ENCODE assay signal across 9 cellular contexts in genomic region chr12:10363922-10364838, GRCh38. TPM values are rescaled to one million over a fixed set of nuclear protein-coding genes. Genes with fewer than 3 reads are reported as not detected.
DNase-seq lines count a peak whose midpoint lies in the region; ATAC-seq and TF ChIP-seq lines count a peak whose summit lies in the region.
"Had no signal": no experiment of that assay in that cellular context is flagged by ENCODE, and none has a peak within 500 bp of the region (broad histone marks: within the 10 kb centered on the region; RNA-seq: fewer than 3 reads in every experiment).

No MANE protein-coding gene starts in this region.

- no peaks in the 10 kb centered on the region for H3K9me2 ChIP-seq in OCI-LY7 (ENCODE audit: insufficient read depth, low read length)

- DNase-seq in DMS79 treated with DMSO at 0.1 percent for 48 hours (lab: John Stamatoyannopoulos, UW): peak; percentile 77
- peak; percentile 77 for DNase-seq in OCI-LY7 (ENCODE audit: low spot score)
- DNase-seq in brain pericyte (ENCODE audit: low read depth, low spot score): peak; percentile 39
- peak; percentile 60 to 66 (median 61) for DNase-seq in immature natural killer cell
- DNase-seq in spleen: peak; percentile 82
- no peak for DNase-seq in NCI-H524 treated with DMSO at 0.1 percent for 48 hours (lab: John Stamatoyannopoulos, UW)

- H3K9me3 Mint-ChIP-seq in immature natural killer cell: no peaks in the 10 kb centered on the region
- H3K9me3 Mint-ChIP-seq: activated naive CD4-positive, alpha-beta T cell treated with anti-CD3 and anti-CD28 coated beads, Interleukin-2, amount 50 U/mL, for 24 hours had no signal

- H3K79me2 ChIP-seq in OCI-LY7 (ENCODE audit: insufficient read depth, low read depth, low read length): no peaks in the 10 kb centered on the region

- no peak overlapping the region for H3K4me3 Mint-ChIP-seq in immature natural killer cell
- H3K4me3 Mint-ChIP-seq: activated naive CD4-positive, alpha-beta T cell treated with anti-CD3 and anti-CD28 coated beads, Interleukin-2, amount 50 U/mL, for 24 hours had no signal

- 13 to 24% (median 22%) methylated on average over 17 to 19 of the region's 19 CpGs for WGBS in spleen, 5 donors

- peaks cover 31% of the 10 kb centered on the region for H3K36me3 ChIP-seq in OCI-LY7 (ENCODE audit: insufficient read depth, low read length)
- H3K36me3 ChIP-seq in spleen: no peaks in the 10 kb centered on the region

- no peaks in the 10 kb centered on the region for H4K20me1 ChIP-seq in OCI-LY7 (ENCODE audit: insufficient read depth, low read length)

- peak overlapping the region; percentile 86 for H3K4me2 ChIP-seq in OCI-LY7 (ENCODE audit: low read length)

- peaks cover 0 to 33% of the 10 kb centered on the region in 2 donors for H3K4me1 Mint-ChIP-seq in immature natural killer cell

- peak overlapping the region; percentile 85 for H2AFZ ChIP-seq in OCI-LY7 (ENCODE audit: low read length)

- TF ChIP-seq POLR2A in spleen (IDR thresholded peaks at IDR 0.05): peak in 1 of 3 donors; percentile 33

- H3K27ac Mint-ChIP-seq in immature natural killer cell: no peak overlapping the region
- H3K27ac Mint-ChIP-seq: activated naive CD4-positive, alpha-beta T cell treated with anti-CD3 and anti-CD28 coated beads, Interleukin-2, amount 50 U/mL, for 24 hours had no signal

- POLR2A ChIA-PET in OCI-LY7 (lab: Charles Lee): interaction anchor here (0.5 to 5.0 kb wide), 16 partner anchors 9 to 150 kb away, joined by 3 to 41 read pairs (median 4); no protein-coding TSS in a partner anchor

- H3K9me3 ChIP-seq in OCI-LY7 (ENCODE audit: low read length) (peaks cover 30% of the 10 kb centered on the region), spleen (peaks cover 0 to 10% (median 0%) of the 10 kb centered on the region in 8 donors)

- H3K27me3 ChIP-seq in spleen (replicated peaks in 1 of 7): no peaks in the 10 kb centered on the region

- BruUV-seq in OCI-LY7 (replicated peaks; lab: Mats Ljungman, UMichigan): no TSS peak

- ATAC-seq in GM19372 (IDR thresholded peaks at IDR 0.05; ENCODE audit: low read depth, unreplicated experiment) (peak; percentile 65), HG03280 (IDR thresholded peaks at IDR 0.05; ENCODE audit: unreplicated experiment) (peak; percentile 67)

- H3K36me3 Mint-ChIP-seq in immature natural killer cell: peaks cover 20 to 30% (median 28%) of the 10 kb centered on the region in 3 donors

- CTCF ChIA-PET in OCI-LY7 (lab: Charles Lee; ENCODE audit: unreplicated experiment): interaction anchor here (1.0 to 1.9 kb wide), 4 partner anchors 22 to 200 kb away, joined by 3 to 5 read pairs (median 4); no protein-coding TSS in a partner anchor

- H3K27ac ChIP-seq in OCI-LY7 (ENCODE audit: low read depth, low read length, poor library complexity, severe bottlenecking) (peak overlapping the region; percentile 84), spleen (peak overlapping the region; percentile 79 to 98 (median 94))

- H3K4me1 ChIP-seq in OCI-LY7 (ENCODE audit: insufficient read depth, low read length, poor library complexity, severe bottlenecking) (peaks cover 44% of the 10 kb centered on the region), spleen (peaks cover 8 to 60% (median 28%) of the 10 kb centered on the region in 6 donors)

- H3K27me3 Mint-ChIP-seq in immature natural killer cell (ENCODE audit: low read depth in 3 of 3): peaks cover 2 to 6% (median 5%) of the 10 kb centered on the region in 3 donors
- H3K27me3 Mint-ChIP-seq: activated naive CD4-positive, alpha-beta T cell treated with anti-CD3 and anti-CD28 coated beads, Interleukin-2, amount 50 U/mL, for 24 hours had no signal

- intact Hi-C loops in OCI-LY7 (cut with micrococcal nuclease; ENCODE audit: unreplicated experiment): loop anchor here (2.0 to 5.0 kb wide), 3 partner anchors 25 to 248 kb away; partner anchors contain the start of gene MAGOHB
- intact Hi-C loops in spleen (cut with DNase I; ENCODE audit: low total_unique reads): no loop called here

- H3K4me3 ChIP-seq in OCI-LY7 (ENCODE audit: low read depth, low read length, poor library complexity, severe bottlenecking) (peak overlapping the region; percentile 71), spleen (peak overlapping the region; percentile 48 to 80 (median 60))

- TF ChIP-seq CTCF in OCI-LY7 (conservative IDR thresholded peaks at IDR 0.05; ENCODE audit: low read length) (no peak), spleen (IDR thresholded peaks at IDR 0.05 in 8 of 11, conservative IDR thresholded peaks at IDR 0.05 in 3 of 11) (no peak)

RNA-seq across cellular contexts. Expression of gene KLRK1, which starts 25.7 kb away (rescaled TPM):
- total RNA-seq in OCI-LY7 (2014; rRNA removed; shearing (Covaris generic)): 35.7 and 35.9 TPM in 2 replicates
- total RNA-seq in OCI-LY7 (2022): 26.6 and 35.4 TPM in 2 replicates
- 100 to 1,000 TPM; 623 to 949 (median 731) TPM for polyA plus RNA-seq in immature natural killer cell
- total RNA-seq in spleen: 10 to 100 TPM; 30.5 to 64.6 (median 39.9) TPM
- 10 to 100 TPM; 12.3 to 78.1 (median 45.9) TPM for polyA plus RNA-seq in spleen

RNA-seq across cellular contexts. Expression of gene KLRC4, which starts 45.4 kb away (rescaled TPM):
- total RNA-seq in OCI-LY7 (2014; rRNA removed; shearing (Covaris generic)): 8.6 and 9.3 TPM in 2 replicates
- 9.9 and 10.9 TPM in 2 replicates for total RNA-seq in OCI-LY7 (2022)
- polyA plus RNA-seq in immature natural killer cell: 10 to 100 TPM; 14.3 to 28.5 (median 15.0) TPM
- total RNA-seq in spleen: 10 to 100 TPM in 3 of 7 donors, 1 to 10 TPM in 4; 4.1 to 14.6 (median 6.7) TPM
- under 1 TPM; 0.22 to 0.52 (median 0.28) TPM for polyA plus RNA-seq in spleen

RNA-seq across cellular contexts. Expression of gene KLRC3, which starts 56.2 kb away (rescaled TPM):
- 4.7 and 6.8 TPM in 2 replicates for total RNA-seq in OCI-LY7 (2014; rRNA removed; shearing (Covaris generic))
- total RNA-seq in OCI-LY7 (2022) (1.5 and 3.0 TPM in 2 replicates), spleen (1 to 10 TPM in 6 of 7 donors, under 1 TPM in 1; 0.76 to 5.8 (median 2.4) TPM)
- polyA plus RNA-seq in immature natural killer cell (10 to 100 TPM; 27.6 to 59.0 (median 28.4) TPM), spleen (1 to 10 TPM in 1 of 3 donors, under 1 TPM in 2; 0.13 to 2.7 (median 0.98) TPM)

RNA-seq across cellular contexts. Expression of gene KLRD1, which starts 56.5 kb away (rescaled TPM):
- total RNA-seq in OCI-LY7 (2014; rRNA removed; shearing (Covaris generic)): under 0.01 and 0.03 TPM in 2 replicates
- total RNA-seq in OCI-LY7 (2022) (0.04 and 0.18 TPM in 2 replicates), spleen (10 to 100 TPM; 23.6 to 60.3 (median 40.9) TPM)
- polyA plus RNA-seq in immature natural killer cell (1,000 to 10,000 TPM; 1,034 to 1,330 (median 1,098) TPM), spleen (1 to 10 TPM; 1.7 to 9.4 (median 2.2) TPM)
